1 cellular context compared by ENCODE assay signal in genomic region chr3:22471557-22471956, GRCh38.
TF ChIP-seq lines count a peak whose summit lies in the region.

No MANE protein-coding gene starts in this region.

TF ChIP-seq in H1, 55 proteins besides CTCF, POLR2A, EP300 and RAD21:
- TF ChIP-seq CBX5 (IDR thresholded peaks at IDR 0.05; ENCODE audit: low read depth, low read length) = no peak
- TF ChIP-seq SP4 (IDR thresholded peaks at IDR 0.05; ENCODE audit: low read length) = no peak
- no peak for TF ChIP-seq MAFK (IDR thresholded peaks at IDR 0.05; ENCODE audit: low read depth, low read length)
- no peak for TF ChIP-seq JUND (IDR thresholded peaks at IDR 0.05; ENCODE audit: low read length)
- no peak for TF ChIP-seq HDAC6 (IDR thresholded peaks at IDR 0.05; ENCODE audit: low read depth, low read length)
- TF ChIP-seq SIX5 (IDR thresholded peaks at IDR 0.05; ENCODE audit: low read depth, low read length) = no peak
- no peak for TF ChIP-seq TBP (IDR thresholded peaks at IDR 0.05; ENCODE audit: low read depth, low read length)
- no peak for TF ChIP-seq FOSL1 (IDR thresholded peaks at IDR 0.05; ENCODE audit: insufficient read depth, low read depth, low read length)
- no peak for TF ChIP-seq BACH1 (IDR thresholded peaks at IDR 0.05; ENCODE audit: low read length)
- TF ChIP-seq CTBP2 (IDR thresholded peaks at IDR 0.05; ENCODE audit: borderline replicate concordance, insufficient read depth, insufficient read length, low read length) = no peak
- TF ChIP-seq RFX5 (IDR thresholded peaks at IDR 0.05; ENCODE audit: borderline replicate concordance, low read depth, low read length) = no peak
- TF ChIP-seq TAF7 (optimal IDR thresholded peaks at IDR 0.05; ENCODE audit: borderline replicate concordance, low read depth, low read length) = no peak
- no peak for TF ChIP-seq TAF1 (IDR thresholded peaks at IDR 0.05; ENCODE audit: low read depth, low read length)
- no peak for TF ChIP-seq YY1 (IDR thresholded peaks at IDR 0.05; ENCODE audit: low read depth, low read length)
- TF ChIP-seq HDAC2 (IDR thresholded peaks at IDR 0.05; ENCODE audit: borderline replicate concordance in 1 of 2, low read depth in 2 of 2, low read length in 2 of 2) = no peak
- no peak for TF ChIP-seq EGR1 (IDR thresholded peaks at IDR 0.05; ENCODE audit: borderline replicate concordance, low read depth, low read length)
- TF ChIP-seq ATF2 (IDR thresholded peaks at IDR 0.05; ENCODE audit: low read length) = no peak
- no peak for TF ChIP-seq POLR2AphosphoS5 (IDR thresholded peaks at IDR 0.05; ENCODE audit: low read depth, low read length)
- no peak for TF ChIP-seq CREB1 (IDR thresholded peaks at IDR 0.05)
TF ChIP-seq in H1: peak in this region for 0.
